ENCODE assay signal across 16 cellular contexts in genomic region chr5:174327896-174328295, GRCh38.
"Had no signal": no experiment of that assay in that cellular context is flagged by ENCODE, and none has a peak within 500 bp of the region (broad histone marks: within the 10 kb centered on the region; RNA-seq: fewer than 3 reads in every experiment).

No MANE protein-coding gene starts in this region.

- FAIRE-seq: colon, kidney had no signal

- H3K36me3 Mint-ChIP-seq: activated CD8-positive, alpha-beta memory T cell treated with anti-CD3 and anti-CD28 coated beads, Interleukin-2, amount 10 ng/mL, durations not matched to agents 7 days and 5 days; activated naive CD4-positive, alpha-beta T cell treated with anti-CD3 and anti-CD28 coated beads, Interleukin-2, amount 50 U/mL, for 24 hours; stimulated activated memory B cell treated with anti-CD40 and anti-IgM and Interleukin-4, amounts not matched to agents 10 μg/mL and 1 μg/mL and 100 μg/mL, for 72 hours; type B pancreatic cell had no signal

- H3K27ac ChIP-seq: foreskin keratinocyte, lower lobe of right lung, right lobe of liver, testis, vagina had no signal

- H3K4me1 Mint-ChIP-seq: activated CD4-positive, alpha-beta memory T cell treated with anti-CD3 and anti-CD28 coated beads, Interleukin-2, amount 10 ng/mL, durations not matched to agents 7 days and 5 days; activated CD8-positive, alpha-beta memory T cell treated with anti-CD3 and anti-CD28 coated beads, Interleukin-2, amount 10 ng/mL, durations not matched to agents 7 days and 5 days; activated naive CD4-positive, alpha-beta T cell treated with anti-CD3 and anti-CD28 coated beads, Interleukin-2, amount 50 U/mL, for 24 hours; stimulated activated memory B cell treated with anti-CD40 and anti-IgM and Interleukin-4, amounts not matched to agents 10 μg/mL and 1 μg/mL and 100 μg/mL, for 72 hours had no signal

- H3K4me1 ChIP-seq: foreskin keratinocyte, lower lobe of right lung, right lobe of liver, testis, vagina had no signal

- H3K27ac Mint-ChIP-seq: activated CD4-positive, alpha-beta memory T cell treated with anti-CD3 and anti-CD28 coated beads, Interleukin-2, amount 10 ng/mL, durations not matched to agents 7 days and 5 days; activated naive CD4-positive, alpha-beta T cell treated with anti-CD3 and anti-CD28 coated beads, Interleukin-2, amount 50 U/mL, for 24 hours; stimulated activated memory B cell treated with anti-CD40 and anti-IgM and Interleukin-4, amounts not matched to agents 10 μg/mL and 1 μg/mL and 100 μg/mL, for 72 hours; T-helper 1 cell treated with Interleukin-12 subunit alpha and Interleukin-12 subunit beta and Interleukin-4 antibody, amounts not matched to agents 30 μg/mL and 1 μg/mL, for 36 hours had no signal

- H3K27me3 ChIP-seq: foreskin keratinocyte, right lobe of liver, testis, vagina had no signal

- H3K4me3 ChIP-seq: lower lobe of right lung, right lobe of liver, skin epidermis, testis, vagina had no signal

- H3K36me3 ChIP-seq: lower lobe of right lung, right lobe of liver, vagina had no signal

- H3K9me3 ChIP-seq: lower lobe of right lung, right lobe of liver, testis, vagina had no signal

- DNase-seq: kidney, occipital lobe had no signal

- H3K4me3 Mint-ChIP-seq: activated CD4-positive, alpha-beta memory T cell treated with anti-CD3 and anti-CD28 coated beads, Interleukin-2, amount 10 ng/mL, durations not matched to agents 7 days and 5 days; activated CD8-positive, alpha-beta memory T cell treated with anti-CD3 and anti-CD28 coated beads, Interleukin-2, amount 10 ng/mL, durations not matched to agents 7 days and 5 days; activated naive CD4-positive, alpha-beta T cell treated with anti-CD3 and anti-CD28 coated beads, Interleukin-2, amount 50 U/mL, for 24 hours; nephron progenitor cell; stimulated activated memory B cell treated with anti-CD40 and anti-IgM and Interleukin-4, amounts not matched to agents 10 μg/mL and 1 μg/mL and 100 μg/mL, for 72 hours; T-helper 1 cell treated with Interleukin-12 subunit alpha and Interleukin-12 subunit beta and Interleukin-4 antibody, amounts not matched to agents 30 μg/mL and 1 μg/mL, for 36 hours had no signal

- H3K9me3 Mint-ChIP-seq: activated CD4-positive, alpha-beta memory T cell treated with anti-CD3 and anti-CD28 coated beads, Interleukin-2, amount 10 ng/mL, durations not matched to agents 7 days and 5 days; activated naive CD4-positive, alpha-beta T cell treated with anti-CD3 and anti-CD28 coated beads, Interleukin-2, amount 50 U/mL, for 24 hours; nephron progenitor cell; stimulated activated memory B cell treated with anti-CD40 and anti-IgM and Interleukin-4, amounts not matched to agents 10 μg/mL and 1 μg/mL and 100 μg/mL, for 72 hours; T-helper 1 cell treated with Interleukin-12 subunit alpha and Interleukin-12 subunit beta and Interleukin-4 antibody, amounts not matched to agents 30 μg/mL and 1 μg/mL, for 36 hours; type B pancreatic cell had no signal

- ATAC-seq: activated CD8-positive, alpha-beta memory T cell treated with anti-CD3 and anti-CD28 coated beads, Interleukin-2, amount 10 ng/mL, durations not matched to agents 7 days and 5 days; stimulated activated memory B cell treated with anti-CD40 and anti-IgM and Interleukin-4, amounts not matched to agents 10 μg/mL and 1 μg/mL and 100 μg/mL, for 72 hours had no signal
